Comparison of ENCODE assay signal across 8 cellular contexts in genomic region chr2:28810384-28811285, GRCh38. TPM values are rescaled to one million over a fixed set of nuclear protein-coding genes. Genes with fewer than 3 reads are reported as not detected.
DNase-seq lines count a peak whose midpoint lies in the region; ATAC-seq and TF ChIP-seq lines count a peak whose summit lies in the region.

Gene SPDYA (plus strand): TSS chr2:28810834. CDS start chr2:28816015, 5,181 bp downstream.

- H4K5ac ChIP-seq in mesendoderm (ENCODE audit: low read length) = no peak within 1 kb of the TSS

- H2BK120ac ChIP-seq in mesendoderm (ENCODE audit: low read depth, low read length) = no peak within 1 kb of the TSS

- no peak within 1 kb of the TSS for H2BK5ac ChIP-seq in mesendoderm (ENCODE audit: low read length)

- H3K27me3 ChIP-seq in endocrine pancreas (ENCODE audit: control insufficient read depth, insufficient read depth, low read length) (no peaks in the 10 kb centered on the region), mesendoderm (ENCODE audit: insufficient read depth, low read length, poor library complexity) (peaks cover 2% of the 10 kb centered on the region), SJCRH30 (no peaks in the 10 kb centered on the region)

- DNase-seq in GM12865 (ENCODE audit: low read depth) = peak; percentile 83
- DNase-seq in NCI-H345 treated with DMSO at 0.1 percent for 48 hours (lab: John Stamatoyannopoulos, UW; ENCODE audit: unreplicated experiment) = peak; percentile 76
- peak; percentile 55 to 64 (median 56) for DNase-seq in activated CD8-positive, alpha-beta memory T cell treated with anti-CD3 and anti-CD28 coated beads for 48 hours (ENCODE audit: low read depth in 2 of 3, low spot score in 2 of 3)
- DNase-seq in mesendoderm = peak; percentile 91
- DNase-seq in stimulated activated CD8-positive, alpha-beta memory T cell treated with anti-CD3 and anti-CD28 coated beads, Interleukin-15, amount 100 ng/mL, for 1 hour (ENCODE audit: low read depth) = peak; percentile 55
- no peak for DNase-seq in SJCRH30

- no peak for TF ChIP-seq CTCF in GM12865 (IDR thresholded peaks at IDR 0.05; ENCODE audit: insufficient read depth, low read depth, low read length, missing control alignments)

- peak within 1 kb of the TSS; percentile 17 for H3K18ac ChIP-seq in mesendoderm (ENCODE audit: low read length)

- peak within 1 kb of the TSS; percentile 31 for H3K23ac ChIP-seq in mesendoderm (ENCODE audit: low read length)

- H2AK5ac ChIP-seq in mesendoderm (ENCODE audit: low read length) = no peak within 1 kb of the TSS

- H3K56ac ChIP-seq in mesendoderm (ENCODE audit: low read length) = peak within 1 kb of the TSS; percentile 82

- ATAC-seq in HG02678 (IDR thresholded peaks at IDR 0.05; ENCODE audit: unreplicated experiment) = peak; percentile 82

- H3K79me1 ChIP-seq in mesendoderm (ENCODE audit: low read length) = no peaks in the 10 kb centered on the region

- H3K9me3 ChIP-seq in endocrine pancreas (ENCODE audit: control insufficient read depth, low read length) (no peaks in the 10 kb centered on the region), SJCRH30 (replicated peaks) (no peaks in the 10 kb centered on the region)

- no CpG with 5 or more reads among the region's 97 CpGs for WGBS in mesendoderm (ENCODE audit: extremely low coverage, insufficient coverage, low lambda C conversion rate)

- H3K79me2 ChIP-seq in mesendoderm (ENCODE audit: control insufficient read depth, insufficient read depth, low read length) = no peaks in the 10 kb centered on the region

- H3K36me3 ChIP-seq in endocrine pancreas (ENCODE audit: control insufficient read depth, insufficient read depth, low read length) (peaks cover 2% of the 10 kb centered on the region), mesendoderm (ENCODE audit: control insufficient read depth, insufficient read depth, low read length) (no peaks in the 10 kb centered on the region), SJCRH30 (peaks cover 17% of the 10 kb centered on the region)

- H3K4me1 ChIP-seq in endocrine pancreas (ENCODE audit: control insufficient read depth, insufficient read depth, low read length) (no peaks in the 10 kb centered on the region), mesendoderm (ENCODE audit: control insufficient read depth, low read depth, low read length) (no peaks in the 10 kb centered on the region), SJCRH30 (no peaks in the 10 kb centered on the region)

- H3K9ac ChIP-seq in endocrine pancreas (ENCODE audit: control insufficient read depth, insufficient read depth, low read length) (peak within 1 kb of the TSS; percentile 40), mesendoderm (ENCODE audit: low read length) (peak within 1 kb of the TSS; percentile 58)

- peak within 1 kb of the TSS; percentile 60 for H3K4me2 ChIP-seq in mesendoderm (ENCODE audit: low read length)

- no peak within 1 kb of the TSS for H2BK15ac ChIP-seq in mesendoderm (replicated peaks; ENCODE audit: low read depth)

- no peak within 1 kb of the TSS for H4K8ac ChIP-seq in mesendoderm (ENCODE audit: low read depth, low read length)

- peak within 1 kb of the TSS; percentile 56 for H3K4me3 ChIP-seq in GM12865 (ENCODE audit: low read depth, low read length)
- peak within 1 kb of the TSS; percentile 50 for H3K4me3 ChIP-seq in endocrine pancreas (ENCODE audit: control insufficient read depth, insufficient read depth, low read length)
- H3K4me3 ChIP-seq in mesendoderm (ENCODE audit: low read length) = no peak within 1 kb of the TSS
- H3K4me3 ChIP-seq in SJCRH30 = no peak within 1 kb of the TSS

- H3K27ac ChIP-seq in mesendoderm (ENCODE audit: low read depth, low read length) (no peak within 1 kb of the TSS), SJCRH30 (no peak within 1 kb of the TSS)

- no peak within 1 kb of the TSS for H3K4ac ChIP-seq in mesendoderm (ENCODE audit: low read depth, low read length)

RNA-seq across cellular contexts. Expression of gene SPDYA, which starts in this region (rescaled TPM):
- polyA plus RNA-seq in mesendoderm (2013, experiment 1 of 2) = 0.03 TPM
- polyA plus RNA-seq in mesendoderm (2013, experiment 2 of 2) = 0.06 TPM
- 0.51 and 0.83 TPM in 2 replicates for total RNA-seq in SJCRH30 (2014; rRNA removed; shearing (Covaris generic))

Comparison
In these comparisons a context has a peak if more than half of its experiments do, and no peak if none do; other contexts are left out.
1. DNase-seq: peak in GM12865 (single experiment), NCI-H345 treated with DMSO at 0.1 percent for 48 hours (single experiment), activated CD8-positive, alpha-beta memory T cell treated with anti-CD3 and anti-CD28 coated beads for 48 hours (3 of 3), mesendoderm (single experiment) and stimulated activated CD8-positive, alpha-beta memory T cell treated with anti-CD3 and anti-CD28 coated beads, Interleukin-15, amount 100 ng/mL, for 1 hour (single experiment); none in SJCRH30 (0 of 2).
2. H3K4me3 ChIP-seq: peak in GM12865 (single experiment) and endocrine pancreas (single experiment); none in mesendoderm (single experiment) and SJCRH30 (single experiment).